Comparison of ENCODE assay signal across 15 cellular contexts in the genomic region with DNA sequence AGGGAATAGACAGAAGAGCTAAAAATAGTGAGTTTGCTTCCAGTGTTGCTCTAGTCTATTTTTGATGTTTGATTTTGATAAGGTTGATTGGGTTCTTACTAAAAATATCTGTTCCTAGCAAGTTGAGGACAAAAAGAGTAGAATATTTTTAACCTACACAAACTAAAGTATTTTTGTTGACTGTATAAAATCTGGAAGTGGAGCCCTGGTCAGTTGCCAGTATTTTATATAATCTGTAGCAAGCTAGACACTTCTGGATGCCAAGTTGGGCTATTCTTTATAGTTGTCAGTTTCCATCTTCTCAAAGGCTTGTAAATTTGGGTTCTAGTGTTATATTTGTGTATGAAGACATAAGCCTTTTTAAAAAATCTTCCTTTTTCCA. TPM values are rescaled to one million over a fixed set of nuclear protein-coding genes. Genes with fewer than 3 reads are reported as not detected.
DNase-seq lines count a peak whose midpoint lies in the region; ATAC-seq and TF ChIP-seq lines count a peak whose summit lies in the region.
"Had no signal": no experiment of that assay in that cellular context is flagged by ENCODE, and none has a peak within 500 bp of the region (broad histone marks: within the 10 kb centered on the region; RNA-seq: fewer than 3 reads in every experiment).

No MANE protein-coding gene starts in this region.

- no peaks in the 10 kb centered on the region for H4K20me1 ChIP-seq in mammary epithelial cell (ENCODE audit: insufficient read depth, low read length)

- no peak for TF ChIP-seq CTCF in mammary epithelial cell (conservative IDR thresholded peaks at IDR 0.05 in 1 of 2, IDR thresholded peaks at IDR 0.05 in 1 of 2; ENCODE audit: extremely low read depth in 1 of 2, insufficient read depth in 1 of 2, low read depth in 1 of 2, low read length in 2 of 2)
- TF ChIP-seq CTCF in breast epithelium (IDR thresholded peaks at IDR 0.05): no peak
- TF ChIP-seq CTCF in nephron (IDR thresholded peaks at IDR 0.05; ENCODE audit: unreplicated experiment in 3 of 3): no peak
- no peak for TF ChIP-seq CTCF in thyroid gland (IDR thresholded peaks at IDR 0.05)

- peak overlapping the region; percentile 48 for H3K4me2 ChIP-seq in mammary epithelial cell (ENCODE audit: insufficient read depth, low read depth, low read length)

- H3K4me1 Mint-ChIP-seq in nephron (peaks cover 46% of the 10 kb centered on the region), T-cell (peaks cover 3 to 18% (median 9%) of the 10 kb centered on the region in 3 donors)

- H3K27me3 Mint-ChIP-seq in nephron (ENCODE audit: low read depth) (no peaks in the 10 kb centered on the region), T-cell (no peaks in the 10 kb centered on the region)
- H3K27me3 Mint-ChIP-seq: stimulated activated naive CD8-positive, alpha-beta T cell treated with anti-CD3 and anti-CD28 coated beads, Interleukin-15, amount 100 ng/mL, for 72 hours had no signal

- H3K27me3 ChIP-seq in mammary epithelial cell (ENCODE audit: insufficient read depth, low read length) (no peaks in the 10 kb centered on the region), breast epithelium (no peaks in the 10 kb centered on the region), endocrine pancreas (ENCODE audit: control insufficient read depth, insufficient read depth, low read length) (no peaks in the 10 kb centered on the region), thyroid gland (no peaks in the 10 kb centered on the region)
- H3K27me3 ChIP-seq: foreskin keratinocyte had no signal

- H3K9ac ChIP-seq in mammary epithelial cell (ENCODE audit: insufficient read depth, low read length): no peak overlapping the region
- no peak overlapping the region for H3K9ac ChIP-seq in endocrine pancreas (ENCODE audit: control insufficient read depth, insufficient read depth, low read length)

- no peak overlapping the region for H3K4me3 ChIP-seq in mammary epithelial cell (replicated peaks in 1 of 3; ENCODE audit: insufficient read depth in 1 of 3, low read depth in 2 of 3, low read length in 3 of 3)
- H3K4me3 ChIP-seq in breast epithelium: no peak overlapping the region
- peak overlapping the region; percentile 72 for H3K4me3 ChIP-seq in endocrine pancreas (ENCODE audit: control insufficient read depth, insufficient read depth, low read length)
- H3K4me3 ChIP-seq in thyroid gland (replicated peaks in 1 of 3): no peak overlapping the region

- intact Hi-C loops in mammary epithelial cell (cut with micrococcal nuclease): no loop called here
- intact Hi-C loops in breast epithelium (cut with DNase I; ENCODE audit: low total_unique reads): no loop called here
- intact Hi-C loops in thyroid gland (cut with DNase I): no loop called here

- no peak for TF ChIP-seq POLR2A in breast epithelium (IDR thresholded peaks at IDR 0.05)
- no peak for TF ChIP-seq POLR2A in thyroid gland (IDR thresholded peaks at IDR 0.05)

- H3K27ac Mint-ChIP-seq in nephron (peak overlapping the region; percentile 87 to 93 (median 88)), T-cell (no peak overlapping the region)
- H3K27ac Mint-ChIP-seq: stimulated activated naive CD8-positive, alpha-beta T cell treated with anti-CD3 and anti-CD28 coated beads, Interleukin-15, amount 100 ng/mL, for 72 hours had no signal

- H2AFZ ChIP-seq in mammary epithelial cell (ENCODE audit: low read depth, low read length): no peak overlapping the region

- peaks cover 54% of the 10 kb centered on the region for H3K36me3 Mint-ChIP-seq in nephron (ENCODE audit: low read depth)
- H3K36me3 Mint-ChIP-seq in T-cell: peaks cover 54% of the 10 kb centered on the region

- CTCF ChIA-PET in mammary epithelial cell (lab: Charles Lee; ENCODE audit: low non-redundant PET): interaction anchor here (0.5 to 0.9 kb wide), 2 partner anchors 156 to 232 kb away, joined by 3 read pairs; no protein-coding TSS in a partner anchor
- CTCF ChIA-PET in T-cell (lab: Charles Lee): no interaction called here

- H3K9me3 Mint-ChIP-seq in nephron: peaks cover 4% of the 10 kb centered on the region
- peaks cover 4 to 13% (median 6%) of the 10 kb centered on the region in 3 donors for H3K9me3 Mint-ChIP-seq in T-cell

- H3K9me3 ChIP-seq in mammary epithelial cell (replicated peaks; ENCODE audit: insufficient read depth, low read length) (no peaks in the 10 kb centered on the region), breast epithelium (no peaks in the 10 kb centered on the region), endocrine pancreas (ENCODE audit: control insufficient read depth, low read length) (no peaks in the 10 kb centered on the region), thyroid gland (no peaks in the 10 kb centered on the region)

- in situ Hi-C loops in mammary epithelial cell (cut with MboI; ENCODE audit: low sequenced_read_pairs in 2 of 2): no loop called here

- dilution Hi-C loops in mammary epithelial cell (cut with HindIII; ENCODE audit: low sequenced_read_pairs): no loop called here

- H3K79me2 ChIP-seq in mammary epithelial cell (ENCODE audit: insufficient read depth, low read length): peaks cover 92% of the 10 kb centered on the region

- H3K4me3 Mint-ChIP-seq in nephron (peak overlapping the region in 2 of 3 experiments; percentile 38 to 57), T-cell (no peak overlapping the region)
- H3K4me3 Mint-ChIP-seq: stimulated activated naive CD8-positive, alpha-beta T cell treated with anti-CD3 and anti-CD28 coated beads, Interleukin-15, amount 100 ng/mL, for 72 hours had no signal

- H3K4me1 ChIP-seq in mammary epithelial cell (ENCODE audit: insufficient read depth, low read length): peaks cover 38% of the 10 kb centered on the region
- H3K4me1 ChIP-seq in breast epithelium: peaks cover 0 to 4% of the 10 kb centered on the region in 2 donors
- H3K4me1 ChIP-seq in endocrine pancreas (ENCODE audit: control insufficient read depth, insufficient read depth, low read length): peaks cover 20% of the 10 kb centered on the region
- H3K4me1 ChIP-seq in thyroid gland: peaks cover 30 to 40% of the 10 kb centered on the region in 2 donors

- POLR2A ChIA-PET in T-cell (lab: Charles Lee): no interaction called here

- DNase-seq in mammary epithelial cell: no peak
- no peak for DNase-seq in breast epithelium (ENCODE audit: low spot score in 2 of 2)
- DNase-seq in thyroid gland: no peak
- no peak for DNase-seq in HT-29 (ENCODE audit: low spot score)
- DNase-seq in T-cell: no peak
- DNase-seq: activated CD4-positive, alpha-beta T cell treated with anti-CD3 and anti-CD28 coated beads, Interleukin-2, amount 50 U/mL, for 48 hours; effector CD4-positive, alpha-beta T cell; NCI-H187 treated with DMSO at 0.1 percent for 48 hours; stimulated activated naive CD8-positive, alpha-beta T cell treated with anti-CD3 and anti-CD28 coated beads, Interleukin-15, amount 100 ng/mL, for 72 hours; T1000 had no signal

- ATAC-seq in GM21367 (IDR thresholded peaks at IDR 0.05; ENCODE audit: unreplicated experiment) (no peak), T-cell (replicated peaks in 1 of 4) (no peak)
- ATAC-seq: stimulated activated naive CD8-positive, alpha-beta T cell treated with anti-CD3 and anti-CD28 coated beads, Interleukin-15, amount 100 ng/mL, for 72 hours had no signal

- no TSS peak for BruUV-seq in mammary epithelial cell (replicated peaks; lab: Mats Ljungman, UMichigan)

- H3K27ac ChIP-seq in mammary epithelial cell (ENCODE audit: insufficient read depth, low read depth, low read length) (peak overlapping the region; percentile 38), breast epithelium (peak overlapping the region in 1 of 2 donors; percentile 19), thyroid gland (peak overlapping the region; percentile 49 to 66 (median 61))
- H3K27ac ChIP-seq: 22Rv1 had no signal

- H3K36me3 ChIP-seq in mammary epithelial cell (ENCODE audit: insufficient read depth, low read length): no peaks in the 10 kb centered on the region
- H3K36me3 ChIP-seq in breast epithelium: no peaks in the 10 kb centered on the region
- H3K36me3 ChIP-seq in endocrine pancreas (ENCODE audit: control insufficient read depth, insufficient read depth, low read length): no peaks in the 10 kb centered on the region
- no peaks in the 10 kb centered on the region for H3K36me3 ChIP-seq in thyroid gland

RNA-seq across cellular contexts. Expression of a gene that starts 56.6 kb away (rescaled TPM):
- 100 to 1,000 TPM; 151 to 175 TPM for total RNA-seq in mammary epithelial cell
- 71.4 TPM for polyA plus RNA-seq in mammary epithelial cell
- polyA minus RNA-seq in mammary epithelial cell: 277 TPM
- 10 to 100 TPM; 36.1 to 48.9 (median 47.2) TPM for total RNA-seq in breast epithelium
- total RNA-seq in thyroid gland: 100 to 1,000 TPM in 1 of 4 donors, 10 to 100 TPM in 3; 70.1 to 104 (median 94.4) TPM
- total RNA-seq in HT-29 (2014; rRNA removed; shearing (Covaris generic)): 77.2 and 119 TPM in 2 replicates
- total RNA-seq in T-cell: 10 to 100 TPM; 17.9 to 25.6 (median 23.8) TPM

Comparison
In these comparisons a context has a peak if more than half of its experiments do, and no peak if none do; other contexts are left out.
1. H3K27ac Mint-ChIP-seq: peak in nephron (3 of 3); none in T-cell (0 of 2).
2. H3K4me3 Mint-ChIP-seq: peak in nephron (2 of 3); none in T-cell (0 of 3).